In the genomic region with DNA sequence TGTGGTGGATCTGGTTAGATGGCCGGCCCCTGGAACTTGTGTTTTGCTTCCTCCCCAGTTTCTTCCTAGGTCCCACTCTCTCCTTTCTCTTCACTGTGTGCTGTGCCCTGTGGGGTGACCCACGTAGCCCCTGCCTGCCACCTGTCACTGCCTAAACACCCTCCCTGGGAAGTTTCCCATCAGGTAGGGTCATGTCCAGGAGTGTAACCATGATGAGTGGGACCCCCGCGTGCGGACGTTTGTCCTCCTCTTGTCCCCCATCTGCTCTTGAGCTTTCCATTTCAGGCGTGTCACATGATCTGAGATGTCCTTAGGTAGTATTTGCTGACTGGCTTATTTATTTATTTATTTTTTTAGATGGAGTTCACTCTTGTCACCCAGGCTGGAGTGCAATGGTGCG, we compare ENCODE assay signal across 9 cellular contexts.
DNase-seq lines count a peak whose midpoint lies in the region; ATAC-seq and TF ChIP-seq lines count a peak whose summit lies in the region.
"Had no signal": no experiment of that assay in that cellular context is flagged by ENCODE, and none has a peak within 500 bp of the region (broad histone marks: within the 10 kb centered on the region; RNA-seq: fewer than 3 reads in every experiment).

No MANE protein-coding gene starts in this region.

- peak overlapping the region; percentile 53 to 68 for H3K27ac ChIP-seq in left lung
- H3K27ac ChIP-seq in thyroid gland = peak overlapping the region; percentile 39 to 59 (median 54)

- 94 to 96% methylated on average over 8 of the region's 8 CpGs for WGBS in thyroid gland, 2 donors

- no peak overlapping the region for H3K4me3 Mint-ChIP-seq in activated T-cell treated with anti-CD3 and anti-CD28 coated beads, Interleukin-2, amount 50 U/mL, for 24 hours
- no peak overlapping the region for H3K4me3 Mint-ChIP-seq in activated naive CD8-positive, alpha-beta T cell treated with anti-CD3 and anti-CD28 coated beads for 36 hours
- H3K4me3 Mint-ChIP-seq: neural crest cell had no signal

- no peak for ATAC-seq in left lung

- no peak for TF ChIP-seq POLR2A in thyroid gland (IDR thresholded peaks at IDR 0.05)

- H3K4me3 ChIP-seq in left lung (no peak overlapping the region), thyroid gland (replicated peaks in 1 of 3) (no peak overlapping the region), foreskin fibroblast (ENCODE audit: low read depth in 1 of 2, low read length in 2 of 2) (no peak overlapping the region)

- TF ChIP-seq CTCF in left lung (IDR thresholded peaks at IDR 0.05) (no peak), thyroid gland (IDR thresholded peaks at IDR 0.05) (no peak), foreskin fibroblast (IDR thresholded peaks at IDR 0.05; ENCODE audit: low read depth, low read length) (no peak)

- peak overlapping the region; percentile 48 for H3K27ac Mint-ChIP-seq in activated T-cell treated with anti-CD3 and anti-CD28 coated beads, Interleukin-2, amount 50 U/mL, for 24 hours
- H3K27ac Mint-ChIP-seq in activated naive CD8-positive, alpha-beta T cell treated with anti-CD3 and anti-CD28 coated beads for 36 hours = peak overlapping the region; percentile 4

- peaks cover 0 to 25% of the 10 kb centered on the region in 2 donors for H3K4me1 ChIP-seq in left lung
- H3K4me1 ChIP-seq in thyroid gland = peaks cover 19 to 21% of the 10 kb centered on the region in 2 donors

- H3K36me3 ChIP-seq in left lung (peaks cover 0 to 9% of the 10 kb centered on the region in 2 donors), thyroid gland (no peaks in the 10 kb centered on the region)

- H3K4me1 Mint-ChIP-seq in activated T-cell treated with anti-CD3 and anti-CD28 coated beads, Interleukin-2, amount 50 U/mL, for 24 hours (ENCODE audit: low read depth) = peaks cover 76% of the 10 kb centered on the region
- H3K4me1 Mint-ChIP-seq in activated naive CD8-positive, alpha-beta T cell treated with anti-CD3 and anti-CD28 coated beads for 36 hours = peaks cover 70% of the 10 kb centered on the region

- H3K9me3 Mint-ChIP-seq in activated T-cell treated with anti-CD3 and anti-CD28 coated beads, Interleukin-2, amount 50 U/mL, for 24 hours = peaks cover 3% of the 10 kb centered on the region
- peaks cover 6% of the 10 kb centered on the region for H3K9me3 Mint-ChIP-seq in activated naive CD8-positive, alpha-beta T cell treated with anti-CD3 and anti-CD28 coated beads for 36 hours
- H3K9me3 Mint-ChIP-seq: neural crest cell had no signal

- no peaks in the 10 kb centered on the region for H3K9me3 ChIP-seq in left lung
- no peaks in the 10 kb centered on the region for H3K9me3 ChIP-seq in thyroid gland

- peaks cover 83% of the 10 kb centered on the region for H3K36me3 Mint-ChIP-seq in activated T-cell treated with anti-CD3 and anti-CD28 coated beads, Interleukin-2, amount 50 U/mL, for 24 hours (ENCODE audit: low read depth)
- H3K36me3 Mint-ChIP-seq in activated naive CD8-positive, alpha-beta T cell treated with anti-CD3 and anti-CD28 coated beads for 36 hours = peaks cover 67% of the 10 kb centered on the region

- DNase-seq in activated T-cell treated with anti-CD3 and anti-CD28 coated beads, Interleukin-2, amount 50 U/mL, for 24 hours = no peak
- no peak for DNase-seq in activated T-cell treated with anti-CD3 and anti-CD28 coated beads, Interleukin-2, amount 50 U/mL, for 48 hours
- no peak for DNase-seq in activated naive CD8-positive, alpha-beta T cell treated with anti-CD3 and anti-CD28 coated beads for 36 hours
- DNase-seq in left lung = no peak
- DNase-seq in thyroid gland = no peak
- DNase-seq in HPDE6-E6E7 (ENCODE audit: extremely low spot score) = no peak
- DNase-seq in nucleus accumbens (lab: John Stamatoyannopoulos, UW) = no peak
- DNase-seq in foreskin fibroblast = no peak

- H3K27me3 ChIP-seq in left lung (no peaks in the 10 kb centered on the region), thyroid gland (no peaks in the 10 kb centered on the region)

- H3K27me3 Mint-ChIP-seq in activated T-cell treated with anti-CD3 and anti-CD28 coated beads, Interleukin-2, amount 50 U/mL, for 24 hours = no peaks in the 10 kb centered on the region
- no peaks in the 10 kb centered on the region for H3K27me3 Mint-ChIP-seq in activated naive CD8-positive, alpha-beta T cell treated with anti-CD3 and anti-CD28 coated beads for 36 hours

- intact Hi-C loops in left lung (cut with DNase I) (no loop called here), thyroid gland (cut with DNase I) (no loop called here)
